In the genomic region with DNA sequence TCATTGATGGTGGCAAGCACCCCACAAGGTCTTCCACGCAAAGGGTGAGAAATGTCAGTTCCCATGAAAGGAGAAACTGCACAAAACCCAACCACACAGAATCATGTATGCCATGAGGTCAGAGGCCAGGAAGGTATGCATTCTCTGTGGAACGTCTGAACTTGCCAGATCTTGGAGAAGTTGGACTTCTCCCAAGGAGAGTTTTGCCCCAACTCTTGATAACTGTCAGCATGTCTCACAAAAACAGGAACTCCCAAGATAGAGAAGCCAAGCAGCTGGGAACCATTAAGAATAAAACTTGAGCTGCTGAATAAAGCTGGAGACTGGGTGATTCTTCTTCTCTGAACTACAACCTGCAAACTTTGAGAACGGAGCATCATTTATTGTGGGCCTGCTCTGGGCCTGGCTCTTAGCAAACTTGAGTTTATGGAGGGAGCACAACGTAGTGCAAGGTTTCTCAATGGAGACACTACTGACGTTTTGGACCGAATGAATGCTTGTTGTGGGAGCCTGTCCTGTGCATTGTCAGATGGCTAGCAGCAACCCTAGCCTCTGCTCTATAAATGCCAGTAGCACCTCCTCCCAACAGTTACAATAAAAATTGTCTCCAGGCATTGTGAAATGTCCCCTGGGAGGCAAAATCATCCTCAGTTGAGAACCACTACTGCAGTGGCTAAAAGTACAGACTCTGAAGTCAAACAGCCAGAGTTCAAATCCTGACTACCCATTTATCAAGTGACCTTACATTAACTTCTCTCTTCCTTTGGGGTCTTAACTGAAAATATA, we compare ENCODE assay signal across 13 cellular contexts.
"Had no signal": no experiment of that assay in that cellular context is flagged by ENCODE, and none has a peak within 500 bp of the region (broad histone marks: within the 10 kb centered on the region; RNA-seq: fewer than 3 reads in every experiment).

No MANE protein-coding gene starts in this region.

- H3K4me1 ChIP-seq: prostate gland, right lobe of liver, stomach, testis, upper lobe of left lung had no signal

- H3K27ac ChIP-seq: brain microvascular endothelial cell, prostate gland, right lobe of liver, stomach, testis, upper lobe of left lung had no signal

- H3K27me3 ChIP-seq: brain microvascular endothelial cell, right lobe of liver, stomach, testis, upper lobe of left lung had no signal

- H3K9me3 ChIP-seq: prostate gland, right lobe of liver, testis had no signal

- H3K4me3 ChIP-seq: prostate gland, right lobe of liver, stomach, testis, upper lobe of left lung had no signal

- DNase-seq: activated CD4-positive, alpha-beta T cell treated with anti-CD3 and anti-CD28 coated beads, Interleukin-2, amount 50 U/mL, for 1 hour; activated naive CD4-positive, alpha-beta T cell; anterior cingulate cortex; brain microvascular endothelial cell; cerebellar nuclear complex; effector memory CD4-positive, alpha-beta T cell; islet precursor cell; right lobe of liver; stomach; T-helper 9 cell; testis; upper lobe of left lung had no signal

- H3K36me3 ChIP-seq: brain microvascular endothelial cell, prostate gland, right lobe of liver, stomach, upper lobe of left lung had no signal
